10 cellular contexts compared by ENCODE assay signal in genomic region chr4:114040319-114041116, GRCh38.
DNase-seq lines count a peak whose midpoint lies in the region; ATAC-seq and TF ChIP-seq lines count a peak whose summit lies in the region.
"Had no signal": no experiment of that assay in that cellular context is flagged by ENCODE, and none has a peak within 500 bp of the region (broad histone marks: within the 10 kb centered on the region; RNA-seq: fewer than 3 reads in every experiment).

No MANE protein-coding gene starts in this region.

- H3K27me3 ChIP-seq in thyroid gland (no peaks in the 10 kb centered on the region), upper lobe of left lung (no peaks in the 10 kb centered on the region)

- 61 to 78% methylated on average over 3 of the region's 3 CpGs for WGBS in thyroid gland, 2 donors
- WGBS in upper lobe of left lung, 2 donors: 46 to 76% methylated on average over 3 of the region's 3 CpGs

- no peak overlapping the region for H3K27ac ChIP-seq in thyroid gland
- H3K27ac ChIP-seq in upper lobe of left lung: peak overlapping the region in 1 of 4 donors; percentile 43

- no peak for TF ChIP-seq EP300 in upper lobe of left lung (IDR thresholded peaks at IDR 0.05)

- TF ChIP-seq CTCF in GM10248 (IDR thresholded peaks at IDR 0.05; ENCODE audit: control extremely low read depth, extremely low read depth, low read depth, missing control alignments): no peak
- no peak for TF ChIP-seq CTCF in astrocyte of the spinal cord (IDR thresholded peaks at IDR 0.05; ENCODE audit: low read depth, low read length)
- TF ChIP-seq CTCF in thyroid gland (IDR thresholded peaks at IDR 0.05): no peak
- TF ChIP-seq CTCF in upper lobe of left lung (IDR thresholded peaks at IDR 0.05): no peak

- CTCF ChIA-PET in GM10248 (lab: Yijun Ruan, JAX): no interaction called here

- TF ChIP-seq POLR2A in thyroid gland (IDR thresholded peaks at IDR 0.05): no peak
- TF ChIP-seq POLR2A in upper lobe of left lung (IDR thresholded peaks at IDR 0.05): no peak

- ATAC-seq in GM21390 (IDR thresholded peaks at IDR 0.05; ENCODE audit: unreplicated experiment): peak; percentile 95
- peak; percentile 85 for ATAC-seq in HG03175 (IDR thresholded peaks at IDR 0.05; ENCODE audit: unreplicated experiment)
- no peak for ATAC-seq in upper lobe of left lung (ENCODE audit: low FRiP score in 2 of 2)

- H3K4me1 ChIP-seq in thyroid gland (no peaks in the 10 kb centered on the region), upper lobe of left lung (no peaks in the 10 kb centered on the region)

- H3K36me3 ChIP-seq in thyroid gland (no peaks in the 10 kb centered on the region), upper lobe of left lung (no peaks in the 10 kb centered on the region)

- DNase-seq in GM10248 (ENCODE audit: extremely low spot score) (peak; percentile 8), astrocyte of the spinal cord (ENCODE audit: low read depth, low spot score) (peak; percentile 45), thyroid gland (no peak), upper lobe of left lung (no peak), posterior cingulate gyrus (no peak), SIG-M5 treated with dmso at 0.1 percent for 504 hours (lab: John Stamatoyannopoulos, UW; ENCODE audit: unreplicated experiment) (no peak)
- DNase-seq: cortex of kidney, midbrain had no signal

- intact Hi-C loops in thyroid gland (cut with DNase I) (no loop called here), posterior cingulate gyrus (cut with DNase I) (no loop called here)

- POLR2A ChIA-PET in GM10248 (lab: Yijun Ruan, JAX): no interaction called here

- H3K9me3 ChIP-seq in thyroid gland: no peaks in the 10 kb centered on the region
- no peaks in the 10 kb centered on the region for H3K9me3 ChIP-seq in upper lobe of left lung

- H3K4me3 ChIP-seq in astrocyte of the spinal cord (ENCODE audit: low read depth, low read length) (no peak overlapping the region), thyroid gland (replicated peaks in 1 of 3) (no peak overlapping the region), upper lobe of left lung (no peak overlapping the region)

- in situ Hi-C loops in astrocyte of the spinal cord (cut with HindIII; ENCODE audit: low sequenced_read_pairs): no loop called here

Comparison
In these comparisons a context has a peak if more than half of its experiments do, and no peak if none do; other contexts are left out.
1. DNase-seq: peak in GM10248 (single experiment) and astrocyte of the spinal cord (single experiment); none in thyroid gland (0 of 2), upper lobe of left lung (0 of 2), posterior cingulate gyrus (0 of 10) and SIG-M5 treated with dmso at 0.1 percent for 504 hours (single experiment).
2. ATAC-seq: peak in GM21390 (single experiment) and HG03175 (single experiment); none in upper lobe of left lung (0 of 2).